ENCODE assay signal across 9 cellular contexts in the genomic region with DNA sequence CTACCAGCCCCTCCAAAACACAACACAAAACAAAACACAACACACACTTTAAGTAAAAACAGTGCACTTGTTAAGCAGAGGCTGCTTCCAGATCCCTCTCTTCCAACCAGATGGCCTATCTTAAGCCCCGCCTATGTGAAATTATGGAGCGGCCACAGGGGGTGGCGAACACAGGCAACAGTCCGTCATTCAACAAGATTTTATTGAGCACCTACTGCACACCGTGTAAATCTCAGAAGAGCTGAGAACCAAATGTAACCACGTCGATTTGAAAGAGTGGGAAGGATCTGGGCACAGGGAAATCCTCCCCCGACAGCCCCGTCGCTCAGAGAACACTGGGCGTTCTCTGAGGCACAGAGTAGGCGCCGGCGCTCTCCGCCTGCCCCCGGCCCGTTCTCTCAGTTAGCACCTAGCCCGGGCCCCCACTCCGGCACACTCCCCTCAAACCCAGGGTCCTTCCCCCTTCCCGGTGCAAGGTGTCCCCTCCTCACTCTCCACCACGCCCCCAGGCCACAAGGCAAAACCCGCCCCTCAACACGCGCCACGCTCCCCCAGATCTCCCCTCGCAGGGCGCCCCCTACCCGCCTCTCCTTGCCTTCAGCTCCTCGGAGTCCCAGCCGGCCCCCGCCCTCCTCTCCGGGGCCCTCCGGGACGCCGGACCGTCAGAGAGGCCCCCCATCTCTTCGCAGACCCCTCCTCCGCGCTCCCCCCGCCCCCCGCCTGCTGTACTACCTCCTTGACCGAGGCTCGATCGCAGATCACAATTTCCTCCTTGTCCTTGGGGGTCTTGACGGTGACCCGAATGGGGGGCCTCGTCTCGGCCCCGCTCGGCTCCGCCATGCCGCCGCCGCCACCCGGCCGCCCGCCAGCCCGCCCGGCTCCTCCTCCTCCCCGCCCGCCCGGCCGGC. TPM values are rescaled to one million over a fixed set of nuclear protein-coding genes. Genes with fewer than 3 reads are reported as not detected.
DNase-seq lines count a peak whose midpoint lies in the region; ATAC-seq and TF ChIP-seq lines count a peak whose summit lies in the region.
"Had no signal": no experiment of that assay in that cellular context is flagged by ENCODE, and none has a peak within 500 bp of the region (broad histone marks: within the 10 kb centered on the region; RNA-seq: fewer than 3 reads in every experiment).

No MANE protein-coding gene starts in this region.

- no peaks in the 10 kb centered on the region for H3K9me3 ChIP-seq in lower lobe of right lung

- TF ChIP-seq CTCF in C4-2B (conservative IDR thresholded peaks at IDR 0.05), result no peak
- peak; percentile 26 for TF ChIP-seq CTCF in lower lobe of right lung (IDR thresholded peaks at IDR 0.05)

- DNase-seq in HCEC 1CT (peak; percentile 70), NCI-H524 (lab: John Stamatoyannopoulos, UW) (peak; percentile 46 to 74), dermis blood vessel endothelial cell (peak; percentile 82), lower lobe of right lung (peak; percentile 70)
- DNase-seq in activated CD4-positive, alpha-beta T cell treated with anti-CD3 and anti-CD28 coated beads, Interleukin-2, amount 50 U/mL, for 4 hours, result peak; percentile 59 to 63
- peak in 2 of 3 donors; percentile 37 to 58 for DNase-seq in stimulated activated CD4-positive, alpha-beta T cell treated with anti-CD3 and anti-CD28 coated beads, TNF-alpha, amount 100 ng/mL, for 1 hour (ENCODE audit: low read depth in 3 of 3, low spot score in 1 of 3)

- peak overlapping the region; percentile 91 for H3K4me3 ChIP-seq in lower lobe of right lung

- H3K27me3 ChIP-seq in lower lobe of right lung (ENCODE audit: low read depth), result no peaks in the 10 kb centered on the region

- intact Hi-C loops in lower lobe of right lung (cut with DNase I), result no loop called here

- H3K27ac ChIP-seq in C4-2B, result peak overlapping the region; percentile 93
- peak overlapping the region; percentile 46 for H3K27ac ChIP-seq in lower lobe of right lung

- H3K4me1 ChIP-seq in lower lobe of right lung, result peaks cover 22% of the 10 kb centered on the region

- peaks cover 32% of the 10 kb centered on the region for H3K36me3 ChIP-seq in lower lobe of right lung

- ATAC-seq in lower lobe of right lung (peak; percentile 19 to 25), HG02759 (IDR thresholded peaks at IDR 0.05; ENCODE audit: unreplicated experiment) (no peak)

RNA-seq across cellular contexts. Expression of a gene that starts 0.5 kb away (rescaled TPM):
- total RNA-seq in dermis blood vessel endothelial cell (16.3 and 23.4 TPM in 2 replicates), lower lobe of right lung (32.5 TPM)

RNA-seq across cellular contexts. Expression of a gene that starts 1.5 kb away (rescaled TPM):
- total RNA-seq in dermis blood vessel endothelial cell (69.3 and 103 TPM in 2 replicates), lower lobe of right lung (66.5 TPM)

RNA-seq across cellular contexts. Expression of a gene that starts 7.8 kb away (rescaled TPM):
- total RNA-seq in dermis blood vessel endothelial cell, result not detected in 2 replicates
- total RNA-seq in lower lobe of right lung, result 58.0 TPM
- total RNA-seq: T-helper 2 cell treated with Interferon-gamma antibody and Interleukin-4, amounts not matched to agents 100 ng/mL and 5 ng/mL, for 36 hours had no signal

RNA-seq across cellular contexts. Expression of a gene that starts 29.1 kb away (rescaled TPM):
- total RNA-seq in dermis blood vessel endothelial cell (4.8 and 8.8 TPM in 2 replicates), lower lobe of right lung (0.74 TPM)

RNA-seq across cellular contexts. Expression of a gene that starts 32.4 kb away (rescaled TPM):
- total RNA-seq in dermis blood vessel endothelial cell (516 and 723 TPM in 2 replicates), lower lobe of right lung (207 TPM)

Comparison
In these comparisons a context has a peak if more than half of its experiments do, and no peak if none do; other contexts are left out.
1. RNA of a gene that starts 7.8 kb away (total RNA-seq): 58.0 TPM in lower lobe of right lung (single experiment); not detected in dermis blood vessel endothelial cell; every median in the first group is over 10 times any median in the second.
2. Peak in every context shown above with its lines, with median percentiles within 50 percentile points of each other: DNase-seq.